9 cellular contexts compared by ENCODE assay signal in the genomic region with DNA sequence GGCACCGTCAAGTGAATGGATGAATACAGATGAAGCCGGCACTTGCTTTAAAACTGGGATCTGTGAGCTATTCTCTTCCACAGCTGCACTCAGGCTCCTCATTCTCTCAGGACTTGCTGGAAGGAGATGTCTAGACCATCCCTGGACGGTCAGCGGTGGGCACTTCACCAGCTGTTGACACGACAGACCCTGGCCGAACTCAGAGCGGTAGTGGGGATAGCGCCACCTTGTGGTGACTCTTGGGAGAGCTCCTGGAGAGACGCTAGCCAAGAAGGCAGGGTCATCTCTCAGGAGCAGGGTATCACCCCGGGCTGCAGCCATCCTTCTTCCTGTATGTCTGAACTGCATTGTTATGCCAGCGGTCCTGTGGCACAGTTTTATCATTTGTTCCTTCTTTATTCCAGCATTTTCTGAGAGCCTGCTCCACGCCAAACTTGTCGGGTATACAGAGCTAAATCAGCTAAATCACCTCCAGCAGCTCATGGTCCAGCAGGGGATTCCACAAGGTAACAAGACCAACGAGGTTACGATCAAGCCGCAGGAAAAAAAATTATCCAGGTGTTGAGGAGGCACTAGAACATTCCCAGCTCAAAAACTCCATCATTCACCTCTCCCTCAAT. TPM values are rescaled to one million over a fixed set of nuclear protein-coding genes. Genes with fewer than 3 reads are reported as not detected.
DNase-seq lines count a peak whose midpoint lies in the region; ATAC-seq and TF ChIP-seq lines count a peak whose summit lies in the region.
"Had no signal": no experiment of that assay in that cellular context is flagged by ENCODE, and none has a peak within 500 bp of the region (broad histone marks: within the 10 kb centered on the region; RNA-seq: fewer than 3 reads in every experiment).

No MANE protein-coding gene starts in this region.

- H3K36me3 ChIP-seq in SU-DHL-6 (ENCODE audit: low read length) (no peaks in the 10 kb centered on the region), right atrium auricular region (no peaks in the 10 kb centered on the region), spleen (no peaks in the 10 kb centered on the region)
- H3K36me3 ChIP-seq: SJSA1 had no signal

- TF ChIP-seq CTCF in SU-DHL-6 (IDR thresholded peaks at IDR 0.05; ENCODE audit: insufficient read depth, low read length, poor library complexity, severe bottlenecking) (peak; percentile 90), right atrium auricular region (IDR thresholded peaks at IDR 0.05) (peak; percentile 75 to 92), spleen (IDR thresholded peaks at IDR 0.05 in 8 of 11, conservative IDR thresholded peaks at IDR 0.05 in 3 of 11) (peak; percentile 34 to 91 (median 81))

- no peak overlapping the region for H2AFZ ChIP-seq in SU-DHL-6 (ENCODE audit: low read depth, low read length, severe bottlenecking)

- no peak overlapping the region for H3K9ac ChIP-seq in SU-DHL-6 (ENCODE audit: low read length)

- no peak overlapping the region for H3K4me2 ChIP-seq in SU-DHL-6 (ENCODE audit: low read depth, low read length, poor library complexity, severe bottlenecking)

- WGBS in spleen, 5 donors, result 28 to 32% (median 28%) methylated on average over 15 to 16 of the region's 16 CpGs

- H3K4me3 ChIP-seq in SU-DHL-6 (ENCODE audit: insufficient read depth, low read length, poor library complexity, severe bottlenecking) (no peak overlapping the region), right atrium auricular region (no peak overlapping the region), spleen (no peak overlapping the region)
- H3K4me3 ChIP-seq: SJSA1 had no signal

- H3F3A ChIP-seq in SU-DHL-6 (ENCODE audit: insufficient read depth), result no peaks in the 10 kb centered on the region

- DNase-seq in DMS114 treated with DMSO at 0.1 percent for 48 hours (lab: John Stamatoyannopoulos, UW; ENCODE audit: unreplicated experiment) (peak; percentile 33), amniotic epithelial cell (ENCODE audit: low read depth) (peak; percentile 30), right atrium auricular region (ENCODE audit: low spot score) (no peak), spleen (peak; percentile 89), hepatic stellate cell (ENCODE audit: low spot score) (no peak)

- TF ChIP-seq POLR2A in spleen (IDR thresholded peaks at IDR 0.05), result no peak

- no peaks in the 10 kb centered on the region for H3K9me3 ChIP-seq in SU-DHL-6 (ENCODE audit: insufficient read depth, low read length)
- H3K9me3 ChIP-seq in right atrium auricular region, result no peaks in the 10 kb centered on the region
- H3K9me3 ChIP-seq in spleen, result no peaks in the 10 kb centered on the region
- H3K9me3 ChIP-seq: SJSA1 had no signal

- no peaks in the 10 kb centered on the region for H3K9me2 ChIP-seq in SU-DHL-6 (replicated peaks; ENCODE audit: insufficient read depth, low read length)

- H3K27ac ChIP-seq in SU-DHL-6 (ENCODE audit: low read depth, low read length) (no peak overlapping the region), right atrium auricular region (no peak overlapping the region), spleen (no peak overlapping the region)
- H3K27ac ChIP-seq: SJSA1 had no signal

- peaks cover 0 to 12% of the 10 kb centered on the region in 2 donors for H3K4me1 ChIP-seq in right atrium auricular region
- peaks cover 0 to 7% (median 4%) of the 10 kb centered on the region in 6 donors for H3K4me1 ChIP-seq in spleen
- H3K4me1 ChIP-seq: SJSA1 had no signal

- H4K20me1 ChIP-seq in SU-DHL-6 (ENCODE audit: low read depth, low read length), result no peaks in the 10 kb centered on the region

- no peaks in the 10 kb centered on the region for H3K79me2 ChIP-seq in SU-DHL-6 (ENCODE audit: insufficient read depth, low read length)

- H3K27me3 ChIP-seq in SU-DHL-6 (ENCODE audit: low read length) (no peaks in the 10 kb centered on the region), right atrium auricular region (no peaks in the 10 kb centered on the region), spleen (replicated peaks in 1 of 7) (peaks cover 0 to 93% (median 18%) of the 10 kb centered on the region in 7 donors)

- intact Hi-C loops in spleen (cut with DNase I; ENCODE audit: low total_unique reads), result no loop called here

- ATAC-seq in HG03108 (IDR thresholded peaks at IDR 0.05; ENCODE audit: unreplicated experiment) (peak; percentile 47), HG03135 (IDR thresholded peaks at IDR 0.05; ENCODE audit: unreplicated experiment) (no peak)

RNA-seq across cellular contexts. Expression of gene WNT1, which starts 10.0 kb away (rescaled TPM):
- total RNA-seq in right atrium auricular region, result not detected
- under 1 TPM in 3 of 7 donors, not detected in 4; 0.23 to 0.52 (median 0.41) TPM for total RNA-seq in spleen
- polyA plus RNA-seq in spleen, result under 1 TPM in 1 of 3 donors, not detected in 2; 0.06 TPM
- total RNA-seq: SJSA1 had no signal

RNA-seq across cellular contexts. Expression of gene DDN, which starts 11.0 kb away (rescaled TPM):
- total RNA-seq in right atrium auricular region, result under 1 TPM; 0.44 to 0.67 TPM
- total RNA-seq in spleen, result 1 to 10 TPM in 1 of 7 donors, under 1 TPM in 5, not detected in 1; 0.15 to 2.0 (median 0.40) TPM
- under 1 TPM; 0.09 to 0.64 (median 0.42) TPM for polyA plus RNA-seq in spleen

RNA-seq across cellular contexts. Expression of gene WNT10B, which starts 16.6 kb away (rescaled TPM):
- total RNA-seq in right atrium auricular region (under 1 TPM in 1 of 2 donors, not detected in 1; 0.74 TPM), spleen (1 to 10 TPM in 6 of 7 donors, under 1 TPM in 1; 0.59 to 2.9 (median 2.0) TPM)
- polyA plus RNA-seq in spleen, result 1 to 10 TPM; 2.5 to 5.4 (median 4.6) TPM

RNA-seq across cellular contexts. Expression of gene PRKAG1, which starts 30.4 kb away (rescaled TPM):
- total RNA-seq in right atrium auricular region (10 to 100 TPM; 68.5 to 74.8 TPM), spleen (10 to 100 TPM; 40.2 to 47.2 (median 44.6) TPM)
- polyA plus RNA-seq in spleen, result 10 to 100 TPM; 34.1 to 41.4 (median 39.8) TPM

RNA-seq across cellular contexts. Expression of gene ARF3, which starts 30.9 kb away (rescaled TPM):
- total RNA-seq in right atrium auricular region (10 to 100 TPM; 35.5 to 48.8 TPM), spleen (100 to 1,000 TPM in 4 of 7 donors, 10 to 100 TPM in 3; 66.8 to 152 (median 125) TPM)
- 10 to 100 TPM; 22.2 to 54.1 (median 31.2) TPM for polyA plus RNA-seq in spleen

Comparison
In these comparisons a context has a peak if more than half of its experiments do, and no peak if none do; other contexts are left out.
1. DNase-seq: peak in DMS114 treated with DMSO at 0.1 percent for 48 hours (single experiment), amniotic epithelial cell (single experiment) and spleen (single experiment); none in right atrium auricular region (single experiment) and hepatic stellate cell (single experiment).
2. Peak in every context shown above with its lines, with median percentiles within 50 percentile points of each other: CTCF ChIP-seq.